Comparison of ENCODE assay signal across 16 cellular contexts in genomic region chr7:42587826-42588225, GRCh38.
DNase-seq lines count a peak whose midpoint lies in the region; ATAC-seq and TF ChIP-seq lines count a peak whose summit lies in the region.
"Had no signal": no experiment of that assay in that cellular context is flagged by ENCODE, and none has a peak within 500 bp of the region (broad histone marks: within the 10 kb centered on the region; RNA-seq: fewer than 3 reads in every experiment).

No MANE protein-coding gene starts in this region.

- H3K27ac Mint-ChIP-seq in nephron progenitor cell: peak overlapping the region; percentile 62
- H3K27ac Mint-ChIP-seq: CD4-positive, alpha-beta memory T cell; HFFc6 had no signal

- H3K4me3 ChIP-seq in PC-3 (ENCODE audit: low read length) (no peak overlapping the region), epithelial cell of esophagus (ENCODE audit: low read length) (no peak overlapping the region), urinary bladder (ENCODE audit: low read depth, low read length) (no peak overlapping the region), GM23248 (no peak overlapping the region)
- H3K4me3 ChIP-seq: HAP-1 had no signal

- H3K9ac ChIP-seq in PC-3 (ENCODE audit: low read length) (no peak overlapping the region), GM23248 (no peak overlapping the region)

- peaks cover 25% of the 10 kb centered on the region for H3K36me3 Mint-ChIP-seq in nephron progenitor cell (ENCODE audit: low read depth)
- H3K36me3 Mint-ChIP-seq: CD4-positive, alpha-beta memory T cell had no signal

- peak overlapping the region; percentile 58 for H2AFZ ChIP-seq in PC-3 (ENCODE audit: low read length)
- no peak overlapping the region for H2AFZ ChIP-seq in GM23248

- H3K9me2 ChIP-seq in PC-3 (replicated peaks; ENCODE audit: low read length): no peaks in the 10 kb centered on the region
- H3K9me2 ChIP-seq in GM23248 (ENCODE audit: insufficient read depth): no peaks in the 10 kb centered on the region

- H3K9me3 Mint-ChIP-seq in nephron progenitor cell: peaks cover 84% of the 10 kb centered on the region

- DNase-seq in PC-3: peak; percentile 13
- DNase-seq in epithelial cell of esophagus (ENCODE audit: low read depth): peak; percentile 65
- DNase-seq in nephron progenitor cell: no peak
- no peak for DNase-seq in OCI-M1 (lab: John Stamatoyannopoulos, UW)
- no peak for DNase-seq in DMS 273 treated with DMSO at 0.1 percent for 48 hours (lab: John Stamatoyannopoulos, UW)
- DNase-seq in GM23248: no peak
- DNase-seq: C1 segment of cervical spinal cord; Calu3; CD4-positive, alpha-beta memory T cell; COR-L47; DMS153; DND-41; GOT3; HFFc6 had no signal

- H3K27ac ChIP-seq in PC-3 (ENCODE audit: low read length) (no peak overlapping the region), urinary bladder (ENCODE audit: low read depth) (peak overlapping the region; percentile 38), GM23248 (no peak overlapping the region)

- intact Hi-C loops in PC-3 (cut with micrococcal nuclease): no loop called here

- H3K4me2 ChIP-seq in PC-3 (ENCODE audit: low read length): no peak overlapping the region
- no peak overlapping the region for H3K4me2 ChIP-seq in GM23248 (ENCODE audit: unreplicated experiment)

- H3K36me3 ChIP-seq in PC-3 (ENCODE audit: low read depth, low read length) (no peaks in the 10 kb centered on the region), urinary bladder (ENCODE audit: insufficient read depth) (no peaks in the 10 kb centered on the region), GM23248 (ENCODE audit: low read depth) (no peaks in the 10 kb centered on the region)
- H3K36me3 ChIP-seq: HAP-1 had no signal

- in situ Hi-C loops in GM23248 (cut with MboI): no loop called here

- TF ChIP-seq CTCF in PC-3 (conservative IDR thresholded peaks at IDR 0.05; ENCODE audit: low read depth, low read length) (no peak), epithelial cell of esophagus (IDR thresholded peaks at IDR 0.05; ENCODE audit: insufficient read depth, low read depth, low read length, missing control alignments) (no peak), nephron progenitor cell (IDR thresholded peaks at IDR 0.05) (no peak)

- POLR2A ChIA-PET in PC-3 (lab: Charles Lee; ENCODE audit: unreplicated experiment): interaction anchor here (0.6 to 0.7 kb wide), 2 partner anchors 41 to 629 kb away, joined by 3 to 9 read pairs; no protein-coding TSS in a partner anchor

- H3K4me3 Mint-ChIP-seq in nephron progenitor cell: no peak overlapping the region
- H3K4me3 Mint-ChIP-seq: CD4-positive, alpha-beta memory T cell; HFFc6 had no signal

- H3K4me1 ChIP-seq in PC-3 (ENCODE audit: insufficient read depth, low read length) (no peaks in the 10 kb centered on the region), urinary bladder (ENCODE audit: insufficient read depth) (no peaks in the 10 kb centered on the region), GM23248 (ENCODE audit: insufficient read depth) (no peaks in the 10 kb centered on the region)
- H3K4me1 ChIP-seq: HAP-1 had no signal

- CTCF ChIA-PET in PC-3 (lab: Charles Lee): no interaction called here

- H3K79me2 ChIP-seq in PC-3 (ENCODE audit: low read length): no peaks in the 10 kb centered on the region
- no peaks in the 10 kb centered on the region for H3K79me2 ChIP-seq in GM23248 (ENCODE audit: insufficient read depth)

- 68% methylated on average over 3 of the region's 3 CpGs for WGBS in urinary bladder
- 15 to 36% methylated on average over 2 to 3 of the region's 3 CpGs for WGBS in GM23248 (ENCODE audit: low coverage in 1 of 2, low lambda C conversion rate in 2 of 2, missing lambda C conversion rate in 2 of 2), 2 experiments

- peaks cover 12% of the 10 kb centered on the region for H3K27me3 Mint-ChIP-seq in nephron progenitor cell (ENCODE audit: low read depth, poor library complexity)
- H3K27me3 Mint-ChIP-seq: CD4-positive, alpha-beta memory T cell had no signal

- BruUV-seq in PC-3 (replicated peaks; lab: Mats Ljungman, UMichigan): no TSS peak

- no peak for ATAC-seq in PC-3

- H3K27me3 ChIP-seq in PC-3 (ENCODE audit: low read length) (no peaks in the 10 kb centered on the region), GM23248 (replicated peaks; ENCODE audit: insufficient read depth) (no peaks in the 10 kb centered on the region)

- H4K20me1 ChIP-seq in PC-3 (ENCODE audit: low read length) (no peaks in the 10 kb centered on the region), GM23248 (ENCODE audit: insufficient read depth) (no peaks in the 10 kb centered on the region)

- peaks cover 11% of the 10 kb centered on the region for H3K4me1 Mint-ChIP-seq in nephron progenitor cell

- H3F3A ChIP-seq in PC-3 (ENCODE audit: low read length, unreplicated experiment): no peaks in the 10 kb centered on the region
- no peaks in the 10 kb centered on the region for H3F3A ChIP-seq in GM23248 (ENCODE audit: insufficient read depth)

- H3K9me3 ChIP-seq in PC-3 (ENCODE audit: low read length) (no peaks in the 10 kb centered on the region), GM23248 (ENCODE audit: low read depth) (no peaks in the 10 kb centered on the region)
- H3K9me3 ChIP-seq: HAP-1 had no signal

Comparison
In these comparisons a context has a peak if more than half of its experiments do, and no peak if none do; other contexts are left out.
1. DNase-seq: peak in PC-3 (single experiment) and epithelial cell of esophagus (single experiment); none in nephron progenitor cell (single experiment), OCI-M1 (single experiment), DMS 273 treated with DMSO at 0.1 percent for 48 hours (single experiment) and GM23248 (single experiment).